28 cellular contexts compared by ENCODE assay signal in the genomic region with DNA sequence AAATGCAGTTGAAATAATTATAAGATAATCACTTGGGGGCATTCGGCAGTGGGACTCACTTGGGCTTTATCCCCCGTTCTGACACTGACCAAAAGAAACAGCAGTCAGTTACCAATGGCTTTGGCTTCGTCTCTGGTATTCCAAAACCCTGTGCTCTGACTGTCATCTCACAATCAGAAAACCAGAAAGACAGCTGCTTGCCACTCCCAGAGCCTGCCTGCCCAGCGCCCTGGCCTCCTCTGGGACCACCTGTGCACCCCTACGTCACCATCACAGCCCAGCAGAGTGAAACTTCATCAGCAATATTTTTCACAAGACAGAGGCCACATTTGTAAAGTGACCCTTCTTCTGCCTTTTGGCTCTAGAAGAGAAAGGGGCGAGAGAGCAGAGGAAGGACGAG.
"Had no signal": no experiment of that assay in that cellular context is flagged by ENCODE, and none has a peak within 500 bp of the region (broad histone marks: within the 10 kb centered on the region; RNA-seq: fewer than 3 reads in every experiment).

No MANE protein-coding gene starts in this region.

- H3K9me3 ChIP-seq: heart right ventricle, left ventricle myocardium inferior, mucosa of descending colon, neutrophil, ovary had no signal

- H3K4me2 ChIP-seq: hepatocyte, neural progenitor cell, smooth muscle cell had no signal

- H3K4me1 Mint-ChIP-seq: naive B cell; natural killer cell; stimulated activated memory B cell treated with anti-CD40 and anti-IgM and Interleukin-4, amounts not matched to agents 10 μg/mL and 1 μg/mL and 100 μg/mL, for 72 hours; stimulated activated naive CD8-positive, alpha-beta T cell treated with anti-CD3 and anti-CD28 coated beads, Interleukin-15, amount 100 ng/mL, for 72 hours had no signal

- H3K36me3 Mint-ChIP-seq: naive B cell; natural killer cell; neural progenitor cell; stimulated activated memory B cell treated with anti-CD40 and anti-IgM and Interleukin-4, amounts not matched to agents 10 μg/mL and 1 μg/mL and 100 μg/mL, for 72 hours; type B pancreatic cell had no signal

- H3K27me3 ChIP-seq: hepatocyte, neural progenitor cell, neutrophil, ovary, tibial nerve had no signal

- H3K27me3 Mint-ChIP-seq: stimulated activated memory B cell treated with anti-CD40 and anti-IgM and Interleukin-4, amounts not matched to agents 10 μg/mL and 1 μg/mL and 100 μg/mL, for 72 hours; stimulated activated naive CD8-positive, alpha-beta T cell treated with anti-CD3 and anti-CD28 coated beads, Interleukin-15, amount 100 ng/mL, for 72 hours had no signal

- H3K4me3 Mint-ChIP-seq: natural killer cell; neural progenitor cell; stimulated activated memory B cell treated with anti-CD40 and anti-IgM and Interleukin-4, amounts not matched to agents 10 μg/mL and 1 μg/mL and 100 μg/mL, for 72 hours; stimulated activated naive CD8-positive, alpha-beta T cell treated with anti-CD3 and anti-CD28 coated beads, Interleukin-15, amount 100 ng/mL, for 72 hours; type B pancreatic cell had no signal

- H2AFZ ChIP-seq: hepatocyte had no signal

- H3K4me3 ChIP-seq: heart right ventricle, hepatocyte, left ventricle myocardium inferior, lung, mucosa of descending colon, neural progenitor cell, ovary, smooth muscle cell, tibial nerve had no signal

- H3K27ac Mint-ChIP-seq: naive B cell; natural killer cell; neural progenitor cell; progenitor cell of endocrine pancreas; stimulated activated memory B cell treated with anti-CD40 and anti-IgM and Interleukin-4, amounts not matched to agents 10 μg/mL and 1 μg/mL and 100 μg/mL, for 72 hours; stimulated activated naive CD8-positive, alpha-beta T cell treated with anti-CD3 and anti-CD28 coated beads, Interleukin-15, amount 100 ng/mL, for 72 hours; type B pancreatic cell had no signal

- H3K27ac ChIP-seq: heart right ventricle, hepatocyte, neural progenitor cell, neutrophil, ovary, tibial nerve had no signal

- ATAC-seq: mucosa of descending colon; natural killer cell; right cardiac atrium; stimulated activated memory B cell treated with anti-CD40 and anti-IgM and Interleukin-4, amounts not matched to agents 10 μg/mL and 1 μg/mL and 100 μg/mL, for 72 hours; stimulated activated naive CD8-positive, alpha-beta T cell treated with anti-CD3 and anti-CD28 coated beads, Interleukin-15, amount 100 ng/mL, for 72 hours had no signal

- H3K9me3 Mint-ChIP-seq: natural killer cell had no signal

- DNase-seq: heart right ventricle; islet precursor cell; left ventricle myocardium inferior; mesendoderm; midbrain; mucosa of descending colon; naive B cell; natural killer cell; occipital lobe; ovary; retina; right cardiac atrium; stimulated activated CD4-positive, alpha-beta T cell treated with anti-CD3 and anti-CD28 coated beads, Interleukin-1b, Interleukin-23, amount 100 ng/mL, for 48 hours; stimulated activated CD4-positive, alpha-beta T cell treated with anti-CD3 and anti-CD28 coated beads, Interleukin-2, amount 100 ng/mL, for 48 hours; stimulated activated CD4-positive, alpha-beta T cell treated with anti-CD3 and anti-CD28 coated beads, Interleukin-4, amount 100 ng/mL, for 4 hours; stimulated activated CD8-positive, alpha-beta memory T cell treated with anti-CD3 and anti-CD28 coated beads, Interleukin-4, amount 100 ng/mL, for 48 hours; stimulated activated naive CD4-positive, alpha-beta T cell treated with Interleukin-2 at 50 U/mL for 16 hours; stimulated activated naive CD8-positive, alpha-beta T cell treated with anti-CD3 and anti-CD28 coated beads, Interleukin-15, amount 100 ng/mL, for 72 hours; substantia nigra had no signal

- H3K9ac ChIP-seq: neural progenitor cell had no signal

- H3K4me1 ChIP-seq: neural progenitor cell had no signal

- H3K36me3 ChIP-seq: heart right ventricle, left ventricle myocardium inferior, neural progenitor cell, neutrophil, ovary, tibial nerve had no signal

- H3K79me2 ChIP-seq: hepatocyte had no signal
